8 cellular contexts compared by ENCODE assay signal in the genomic region with DNA sequence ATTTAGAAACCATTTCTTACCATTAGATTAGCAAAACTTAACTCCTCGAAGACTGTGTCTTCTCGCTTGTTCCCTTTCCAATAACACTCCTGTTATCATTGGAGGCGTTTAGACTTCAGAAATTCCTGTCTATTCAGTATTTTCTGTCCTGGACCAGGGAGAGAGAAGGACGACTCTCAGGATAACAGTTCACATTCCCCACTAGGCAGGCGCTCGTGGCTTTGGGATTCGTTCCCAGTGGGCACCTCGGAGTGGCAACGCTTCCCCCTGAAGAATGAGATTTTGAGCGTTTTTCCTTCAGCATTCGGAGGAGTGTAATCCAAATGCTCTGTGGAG. TPM values are rescaled to one million over a fixed set of nuclear protein-coding genes. Genes with fewer than 3 reads are reported as not detected.
DNase-seq lines count a peak whose midpoint lies in the region; ATAC-seq, FAIRE-seq and TF ChIP-seq lines count a peak whose summit lies in the region.

No MANE protein-coding gene starts in this region.

- no peak for DNase-seq in bronchial epithelial cell (ENCODE audit: low read depth)
- no peak for DNase-seq in naive B cell
- no peak for DNase-seq in NCI-H2107 (lab: John Stamatoyannopoulos, UW)
- no peak for DNase-seq in ecto neural progenitor cell (ENCODE audit: low spot score)
- no peak for DNase-seq in effector CD8-positive, alpha-beta T cell (lab: John Stamatoyannopoulos, UW)
- DNase-seq in amniotic stem cell (lab: John Stamatoyannopoulos, UW) = no peak

- H3K4me1 ChIP-seq in HUES48 (ENCODE audit: control insufficient read depth, insufficient read depth, low read length) = no peaks in the 10 kb centered on the region

- peak overlapping the region in 5 of 6 donors; percentile 74 to 97 (median 96) for H3K27ac Mint-ChIP-seq in naive B cell

- H3K9ac ChIP-seq in HUES48 (ENCODE audit: low read depth, low read length) = peak overlapping the region; percentile 97

- TF ChIP-seq CTCF in GM12875 (IDR thresholded peaks at IDR 0.05; ENCODE audit: borderline replicate concordance, insufficient read depth, low read depth, low read length) = no peak
- no peak for TF ChIP-seq CTCF in bronchial epithelial cell (IDR thresholded peaks at IDR 0.05; ENCODE audit: insufficient read depth, low read length, severe bottlenecking)

- no peak for FAIRE-seq in bronchial epithelial cell (lab: Jason Lieb, UNC)

- peak overlapping the region; percentile 98 to 100 (median 99) for H3K4me3 Mint-ChIP-seq in naive B cell

- H3K27me3 ChIP-seq in HUES48 (ENCODE audit: control insufficient read depth, insufficient read depth, low read length) (no peaks in the 10 kb centered on the region), bronchial epithelial cell (ENCODE audit: control insufficient read depth, insufficient read depth, low read length) (no peaks in the 10 kb centered on the region)

- peaks cover 5 to 11% of the 10 kb centered on the region in 2 donors for H3K36me3 Mint-ChIP-seq in naive B cell

- H3K36me3 ChIP-seq in HUES48 (ENCODE audit: control insufficient read depth, insufficient read depth, low read length) = peaks cover 29% of the 10 kb centered on the region
- peaks cover 6% of the 10 kb centered on the region for H3K36me3 ChIP-seq in bronchial epithelial cell (ENCODE audit: control insufficient read depth, insufficient read depth, low read length)

- H3K9me3 Mint-ChIP-seq in naive B cell = peaks cover 10 to 38% (median 33%) of the 10 kb centered on the region in 7 donors

- H3K9me3 ChIP-seq in HUES48 (ENCODE audit: control insufficient read depth, insufficient read depth, low read length) = peaks cover 15% of the 10 kb centered on the region

- no peak for ATAC-seq in naive B cell (ENCODE audit: low read depth in 2 of 2)

- H3K4me3 ChIP-seq in GM12875 (ENCODE audit: low read depth, low read length) = peak overlapping the region; percentile 69
- peak overlapping the region; percentile 93 for H3K4me3 ChIP-seq in HUES48 (ENCODE audit: low read depth, low read length)
- H3K4me3 ChIP-seq in bronchial epithelial cell (ENCODE audit: low read depth, low read length) = peak overlapping the region; percentile 56

- H3K27me3 Mint-ChIP-seq in naive B cell = no peaks in the 10 kb centered on the region

- H3K4me1 Mint-ChIP-seq in naive B cell = peaks cover 14 to 34% (median 27%) of the 10 kb centered on the region in 3 donors

- H3K27ac ChIP-seq in HUES48 (ENCODE audit: low read depth, low read length) = peak overlapping the region; percentile 83

RNA-seq across cellular contexts. Expression of a gene that starts 0.4 kb away (rescaled TPM):
- 4.2 TPM in 2 replicates for total RNA-seq in bronchial epithelial cell
- 1 to 10 TPM; 2.2 to 6.4 (median 3.3) TPM for polyA plus RNA-seq in naive B cell (ENCODE audit: low read depth in 6 of 6)

RNA-seq across cellular contexts. Expression of a gene that starts 18.6 kb away (rescaled TPM):
- total RNA-seq in bronchial epithelial cell = 24.5 and 27.0 TPM in 2 replicates
- polyA plus RNA-seq in naive B cell (ENCODE audit: low read depth in 6 of 6) = 10 to 100 TPM in 4 of 6 donors, 1 to 10 TPM in 2; 7.5 to 20.7 (median 12.5) TPM

RNA-seq across cellular contexts. Expression of a gene that starts 28.6 kb away (rescaled TPM):
- total RNA-seq in bronchial epithelial cell = 6.9 and 9.0 TPM in 2 replicates
- polyA plus RNA-seq in naive B cell (ENCODE audit: low read depth in 6 of 6) = 1 to 10 TPM; 1.1 to 8.2 (median 4.9) TPM

RNA-seq across cellular contexts. Expression of a gene that starts 40.8 kb away (rescaled TPM):
- total RNA-seq in bronchial epithelial cell = 2.3 and 2.4 TPM in 2 replicates
- polyA plus RNA-seq in naive B cell (ENCODE audit: low read depth in 6 of 6) = 1 to 10 TPM in 3 of 6 donors, under 1 TPM in 3; 0.09 to 1.2 (median 0.95) TPM

RNA-seq across cellular contexts. Expression of a gene that starts 52.1 kb away (rescaled TPM):
- 14.0 and 16.5 TPM in 2 replicates for total RNA-seq in bronchial epithelial cell
- polyA plus RNA-seq in naive B cell (ENCODE audit: low read depth in 6 of 6) = 10 to 100 TPM; 26.0 to 38.5 (median 30.8) TPM
